In the genomic region with DNA sequence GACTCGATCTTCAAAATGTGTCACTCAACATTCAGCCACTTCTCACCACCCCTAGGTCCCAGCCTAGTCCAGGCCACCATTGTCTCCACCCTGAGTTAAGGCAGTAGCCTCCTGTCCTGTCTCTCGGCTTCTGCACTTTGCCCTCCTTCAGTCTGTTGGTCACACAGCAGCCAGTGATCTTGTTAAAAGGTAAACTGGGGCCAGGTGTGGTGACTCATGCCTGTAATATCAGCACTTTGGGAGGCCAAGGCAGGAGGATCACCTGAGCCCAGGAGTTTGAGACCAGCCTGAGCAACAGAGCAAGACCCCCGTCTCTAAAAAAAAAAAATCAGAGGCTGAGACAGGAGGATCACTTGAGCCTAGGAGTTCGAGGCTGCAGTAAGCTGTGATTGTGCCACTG, we compare ENCODE assay signal across 18 cellular contexts.
"Had no signal": no experiment of that assay in that cellular context is flagged by ENCODE, and none has a peak within 500 bp of the region (broad histone marks: within the 10 kb centered on the region; RNA-seq: fewer than 3 reads in every experiment).

No MANE protein-coding gene starts in this region.

- H3K27me3 ChIP-seq: heart left ventricle, ovary, testis, tibial nerve had no signal

- H3K4me3 Mint-ChIP-seq: natural killer cell; neural crest cell; stimulated activated memory B cell treated with anti-CD40 and anti-IgM and Interleukin-4, amounts not matched to agents 10 μg/mL and 1 μg/mL and 100 μg/mL, for 72 hours; stimulated activated naive CD8-positive, alpha-beta T cell treated with anti-CD3 and anti-CD28 coated beads, Interleukin-15, Interleukin-2, amounts not matched to agents 100 ng/mL and 50 ng/mL, for 24 hours had no signal

- H3K4me1 ChIP-seq: heart left ventricle, testis, tibial nerve had no signal

- H3K27ac Mint-ChIP-seq: natural killer cell; stimulated activated memory B cell treated with anti-CD40 and anti-IgM and Interleukin-4, amounts not matched to agents 10 μg/mL and 1 μg/mL and 100 μg/mL, for 72 hours; stimulated activated naive CD8-positive, alpha-beta T cell treated with anti-CD3 and anti-CD28 coated beads, Interleukin-15, Interleukin-2, amounts not matched to agents 100 ng/mL and 50 ng/mL, for 24 hours had no signal

- H3K4me1 Mint-ChIP-seq: neural crest cell; stimulated activated memory B cell treated with anti-CD40 and anti-IgM and Interleukin-4, amounts not matched to agents 10 μg/mL and 1 μg/mL and 100 μg/mL, for 72 hours had no signal

- H3K36me3 ChIP-seq: ovary had no signal

- ATAC-seq: esophagus mucosa; heart left ventricle; left lobe of liver; natural killer cell; right cardiac atrium; stimulated activated memory B cell treated with anti-CD40 and anti-IgM and Interleukin-4, amounts not matched to agents 10 μg/mL and 1 μg/mL and 100 μg/mL, for 72 hours had no signal

- DNase-seq: effector memory CD4-positive, alpha-beta T cell; heart left ventricle; hypothalamus; kidney glomerular epithelial cell; mammary epithelial cell; natural killer cell; ovary; right cardiac atrium; stimulated activated CD4-positive, alpha-beta T cell treated with anti-CD3 and anti-CD28 coated beads, Interleukin-15, amount 100 ng/mL, for 24 hours; stimulated activated CD4-positive, alpha-beta T cell treated with anti-CD3 and anti-CD28 coated beads, Interleukin-1b, Interleukin-23, amount 100 ng/mL, for 48 hours; stimulated activated CD4-positive, alpha-beta T cell treated with anti-CD3 and anti-CD28 coated beads, Interleukin-4, amount 100 ng/mL, for 24 hours; testis had no signal

- H3K27me3 Mint-ChIP-seq: stimulated activated memory B cell treated with anti-CD40 and anti-IgM and Interleukin-4, amounts not matched to agents 10 μg/mL and 1 μg/mL and 100 μg/mL, for 72 hours; stimulated activated naive CD8-positive, alpha-beta T cell treated with anti-CD3 and anti-CD28 coated beads, Interleukin-15, Interleukin-2, amounts not matched to agents 100 ng/mL and 50 ng/mL, for 24 hours had no signal

- H3K9me3 ChIP-seq: heart left ventricle, ovary, testis, tibial nerve had no signal

- H3K4me3 ChIP-seq: heart left ventricle, ovary, testis, tibial nerve had no signal

- H3K9me3 Mint-ChIP-seq: natural killer cell; neural crest cell; stimulated activated memory B cell treated with anti-CD40 and anti-IgM and Interleukin-4, amounts not matched to agents 10 μg/mL and 1 μg/mL and 100 μg/mL, for 72 hours; stimulated activated naive CD8-positive, alpha-beta T cell treated with anti-CD3 and anti-CD28 coated beads, Interleukin-15, Interleukin-2, amounts not matched to agents 100 ng/mL and 50 ng/mL, for 24 hours had no signal

- H3K27ac ChIP-seq: heart left ventricle, ovary, testis, tibial nerve had no signal
